In genomic region chr18:75132068-75132467, GRCh38 we compare ENCODE assay signal across 25 cellular contexts.
"Had no signal": no experiment of that assay in that cellular context is flagged by ENCODE, and none has a peak within 500 bp of the region (broad histone marks: within the 10 kb centered on the region; RNA-seq: fewer than 3 reads in every experiment).

No MANE protein-coding gene starts in this region.

- ATAC-seq: activated CD4-positive, alpha-beta T cell treated with anti-CD3 and anti-CD28 coated beads for 36 hours; activated CD8-positive, alpha-beta T cell treated with anti-CD3 and anti-CD28 coated beads, Interleukin-2, amount 10 ng/mL, durations not matched to agents 7 days and 5 days; foreskin keratinocyte; heart right ventricle; left lung; natural killer cell; right cardiac atrium; T-cell had no signal

- H3K36me3 ChIP-seq: brain microvascular endothelial cell, esophagus muscularis mucosa, heart right ventricle, left lung, neural progenitor cell, thoracic aorta had no signal

- H3K4me3 ChIP-seq: left lung, lung, neural progenitor cell had no signal

- H3K4me1 ChIP-seq: foreskin keratinocyte, heart right ventricle, left lung, neural progenitor cell had no signal

- H2AFZ ChIP-seq: neural progenitor cell had no signal

- DNase-seq: activated CD4-positive, alpha-beta T cell treated with anti-CD3 and anti-CD28 coated beads for 36 hours; activated CD4-positive, CD25-positive, alpha-beta regulatory T cell; activated CD8-positive, alpha-beta T cell treated with anti-CD3 and anti-CD28 coated beads, Interleukin-2, amount 10 ng/mL, durations not matched to agents 7 days and 5 days; activated gamma-delta T cell treated with Interleukin-2 at 50 U/mL for 16 hours; activated naive CD4-positive, alpha-beta T cell treated with anti-CD3 and anti-CD28 coated beads, Interleukin-2, amount 50 U/mL, for 16 hours; activated T-cell treated with anti-CD3 and anti-CD28 coated beads, Interleukin-2, amount 50 U/mL, for 24 hours; amniotic stem cell; brain microvascular endothelial cell; caudate nucleus; foreskin keratinocyte; heart right ventricle; kidney glomerular epithelial cell; mesendoderm; natural killer cell; occipital lobe; stimulated activated CD4-positive, alpha-beta T cell treated with anti-CD3 and anti-CD28 coated beads, Interleukin-2, amount 100 ng/mL, for 48 hours; stimulated activated naive CD4-positive, alpha-beta T cell treated with Interleukin-2 at 50 U/mL for 16 hours; T-cell; trophoblast cell had no signal

- H3K9ac ChIP-seq: neural progenitor cell had no signal

- H3K4me2 ChIP-seq: neural progenitor cell had no signal

- H3K27me3 ChIP-seq: brain microvascular endothelial cell, esophagus muscularis mucosa, foreskin keratinocyte, left lung, neural progenitor cell had no signal

- H3K27ac ChIP-seq: brain microvascular endothelial cell, esophagus muscularis mucosa, foreskin keratinocyte, heart right ventricle, left lung, neural progenitor cell, thoracic aorta had no signal

- H3K9me3 ChIP-seq: esophagus muscularis mucosa, heart right ventricle, left lung, thoracic aorta had no signal
